In genomic region chr6:3118353-3119039, GRCh38 we compare ENCODE assay signal across 1 cellular context.
TF ChIP-seq lines count a peak whose summit lies in the region.

Gene BPHL (plus strand): TSS chr6:3118711. CDS start chr6:3118741, 30 bp downstream.

TF ChIP-seq in K562, 482 proteins besides CTCF, POLR2A, EP300 and RAD21 (continued from another document and continues in another):
- TF ChIP-seq, protein P1, sequence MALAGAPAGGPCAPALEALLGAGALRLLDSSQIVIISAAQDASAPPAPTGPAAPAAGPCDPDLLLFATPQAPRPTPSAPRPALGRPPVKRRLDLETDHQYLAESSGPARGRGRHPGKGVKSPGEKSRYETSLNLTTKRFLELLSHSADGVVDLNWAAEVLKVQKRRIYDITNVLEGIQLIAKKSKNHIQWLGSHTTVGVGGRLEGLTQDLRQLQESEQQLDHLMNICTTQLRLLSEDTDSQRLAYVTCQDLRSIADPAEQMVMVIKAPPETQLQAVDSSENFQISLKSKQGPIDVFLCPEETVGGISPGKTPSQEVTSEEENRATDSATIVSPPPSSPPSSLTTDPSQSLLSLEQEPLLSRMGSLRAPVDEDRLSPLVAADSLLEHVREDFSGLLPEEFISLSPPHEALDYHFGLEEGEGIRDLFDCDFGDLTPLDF (CRISPR knock-in tag; IDR thresholded peaks at IDR 0.05), result peak; percentile 83; the same call in 1 of the 2 replicates
- TF ChIP-seq ILK (tag; IDR thresholded peaks at IDR 0.05; ENCODE audit: borderline replicate concordance, low read depth) (no peak), CBFB (CRISPR knock-in tag; IDR thresholded peaks at IDR 0.05) (no peak), ARID3B (CRISPR knock-in tag; IDR thresholded peaks at IDR 0.05; ENCODE audit: borderline replicate concordance) (no peak), ZNF584 (CRISPR knock-in tag; IDR thresholded peaks at IDR 0.05; ENCODE audit: low read depth) (no peak), CBX5 (IDR thresholded peaks at IDR 0.05; ENCODE audit: borderline replicate concordance, low read depth) (no peak), IFI16 (CRISPR knock-in tag; IDR thresholded peaks at IDR 0.05) (no peak), SNIP1 (IDR thresholded peaks at IDR 0.05; ENCODE audit: low read depth) (no peak), POLR2AphosphoS2 (IDR thresholded peaks at IDR 0.05; ENCODE audit: low read length) (peak; percentile 63; the same call in 1 of the 2 replicates), CEBPB (tag; IDR thresholded peaks at IDR 0.05) (no peak), MBD2 (IDR thresholded peaks at IDR 0.05; ENCODE audit: borderline replicate concordance, low read depth) (0 out of 2 replicates have a peak, but pooled peaks have one; percentile 48), PHF20 (IDR thresholded peaks at IDR 0.05; ENCODE audit: partially characterized antibody) (peak; percentile 9), ZNF134 (CRISPR knock-in tag; conservative IDR thresholded peaks at IDR 0.05) (no peak), NFE2L1 (tag; IDR thresholded peaks at IDR 0.05; ENCODE audit: borderline replicate concordance, low read depth) (no peak), USF1 (CRISPR knock-in tag; IDR thresholded peaks at IDR 0.05) (peak; percentile 57; the same call in 1 of the 2 replicates), TAF9B (IDR thresholded peaks at IDR 0.05; ENCODE audit: partially characterized antibody) (no peak), ZNF146 (CRISPR knock-in tag; IDR thresholded peaks at IDR 0.05; ENCODE audit: unreplicated experiment) (no peak), NCOA2 (IDR thresholded peaks at IDR 0.05; ENCODE audit: partially characterized antibody in 2 of 2) (no peak), BRD9 (IDR thresholded peaks at IDR 0.05; ENCODE audit: low read depth, partially characterized antibody) (no peak), POU5F1 (IDR thresholded peaks at IDR 0.05; ENCODE audit: borderline replicate concordance, low read depth, low read length, partially characterized antibody) (no peak), DLX4 (CRISPR knock-in tag; IDR thresholded peaks at IDR 0.05) (no peak), MGA (IDR thresholded peaks at IDR 0.05) (no peak), RBM22 (IDR thresholded peaks at IDR 0.05; ENCODE audit: low read depth, low read length, poor library complexity, severe bottlenecking) (no peak), SIN3B (IDR thresholded peaks at IDR 0.05; ENCODE audit: low read depth) (peak; percentile 66; the same call in 1 of the 2 replicates), PCBP1 (IDR thresholded peaks at IDR 0.05; ENCODE audit: low read depth, low read length, poor library complexity, severe bottlenecking) (peak; percentile 41)
- TF ChIP-seq, protein P2, sequence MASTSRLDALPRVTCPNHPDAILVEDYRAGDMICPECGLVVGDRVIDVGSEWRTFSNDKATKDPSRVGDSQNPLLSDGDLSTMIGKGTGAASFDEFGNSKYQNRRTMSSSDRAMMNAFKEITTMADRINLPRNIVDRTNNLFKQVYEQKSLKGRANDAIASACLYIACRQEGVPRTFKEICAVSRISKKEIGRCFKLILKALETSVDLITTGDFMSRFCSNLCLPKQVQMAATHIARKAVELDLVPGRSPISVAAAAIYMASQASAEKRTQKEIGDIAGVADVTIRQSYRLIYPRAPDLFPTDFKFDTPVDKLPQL (IDR thresholded peaks at IDR 0.05; ENCODE audit: extremely low read depth, insufficient read length), result no peak
- TF ChIP-seq, protein P3, sequence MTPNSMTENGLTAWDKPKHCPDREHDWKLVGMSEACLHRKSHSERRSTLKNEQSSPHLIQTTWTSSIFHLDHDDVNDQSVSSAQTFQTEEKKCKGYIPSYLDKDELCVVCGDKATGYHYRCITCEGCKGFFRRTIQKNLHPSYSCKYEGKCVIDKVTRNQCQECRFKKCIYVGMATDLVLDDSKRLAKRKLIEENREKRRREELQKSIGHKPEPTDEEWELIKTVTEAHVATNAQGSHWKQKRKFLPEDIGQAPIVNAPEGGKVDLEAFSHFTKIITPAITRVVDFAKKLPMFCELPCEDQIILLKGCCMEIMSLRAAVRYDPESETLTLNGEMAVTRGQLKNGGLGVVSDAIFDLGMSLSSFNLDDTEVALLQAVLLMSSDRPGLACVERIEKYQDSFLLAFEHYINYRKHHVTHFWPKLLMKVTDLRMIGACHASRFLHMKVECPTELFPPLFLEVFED (CRISPR knock-in tag; conservative IDR thresholded peaks at IDR 0.05), result no peak
- TF ChIP-seq, protein P4, sequence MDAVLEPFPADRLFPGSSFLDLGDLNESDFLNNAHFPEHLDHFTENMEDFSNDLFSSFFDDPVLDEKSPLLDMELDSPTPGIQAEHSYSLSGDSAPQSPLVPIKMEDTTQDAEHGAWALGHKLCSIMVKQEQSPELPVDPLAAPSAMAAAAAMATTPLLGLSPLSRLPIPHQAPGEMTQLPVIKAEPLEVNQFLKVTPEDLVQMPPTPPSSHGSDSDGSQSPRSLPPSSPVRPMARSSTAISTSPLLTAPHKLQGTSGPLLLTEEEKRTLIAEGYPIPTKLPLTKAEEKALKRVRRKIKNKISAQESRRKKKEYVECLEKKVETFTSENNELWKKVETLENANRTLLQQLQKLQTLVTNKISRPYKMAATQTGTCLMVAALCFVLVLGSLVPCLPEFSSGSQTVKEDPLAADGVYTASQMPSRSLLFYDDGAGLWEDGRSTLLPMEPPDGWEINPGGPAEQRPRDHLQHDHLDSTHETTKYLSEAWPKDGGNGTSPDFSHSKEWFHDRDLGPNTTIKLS (IDR thresholded peaks at IDR 0.05; ENCODE audit: borderline replicate concordance, low read depth), result peak; percentile 49; the same call in 1 of the 2 replicates
- TF ChIP-seq, protein P5, sequence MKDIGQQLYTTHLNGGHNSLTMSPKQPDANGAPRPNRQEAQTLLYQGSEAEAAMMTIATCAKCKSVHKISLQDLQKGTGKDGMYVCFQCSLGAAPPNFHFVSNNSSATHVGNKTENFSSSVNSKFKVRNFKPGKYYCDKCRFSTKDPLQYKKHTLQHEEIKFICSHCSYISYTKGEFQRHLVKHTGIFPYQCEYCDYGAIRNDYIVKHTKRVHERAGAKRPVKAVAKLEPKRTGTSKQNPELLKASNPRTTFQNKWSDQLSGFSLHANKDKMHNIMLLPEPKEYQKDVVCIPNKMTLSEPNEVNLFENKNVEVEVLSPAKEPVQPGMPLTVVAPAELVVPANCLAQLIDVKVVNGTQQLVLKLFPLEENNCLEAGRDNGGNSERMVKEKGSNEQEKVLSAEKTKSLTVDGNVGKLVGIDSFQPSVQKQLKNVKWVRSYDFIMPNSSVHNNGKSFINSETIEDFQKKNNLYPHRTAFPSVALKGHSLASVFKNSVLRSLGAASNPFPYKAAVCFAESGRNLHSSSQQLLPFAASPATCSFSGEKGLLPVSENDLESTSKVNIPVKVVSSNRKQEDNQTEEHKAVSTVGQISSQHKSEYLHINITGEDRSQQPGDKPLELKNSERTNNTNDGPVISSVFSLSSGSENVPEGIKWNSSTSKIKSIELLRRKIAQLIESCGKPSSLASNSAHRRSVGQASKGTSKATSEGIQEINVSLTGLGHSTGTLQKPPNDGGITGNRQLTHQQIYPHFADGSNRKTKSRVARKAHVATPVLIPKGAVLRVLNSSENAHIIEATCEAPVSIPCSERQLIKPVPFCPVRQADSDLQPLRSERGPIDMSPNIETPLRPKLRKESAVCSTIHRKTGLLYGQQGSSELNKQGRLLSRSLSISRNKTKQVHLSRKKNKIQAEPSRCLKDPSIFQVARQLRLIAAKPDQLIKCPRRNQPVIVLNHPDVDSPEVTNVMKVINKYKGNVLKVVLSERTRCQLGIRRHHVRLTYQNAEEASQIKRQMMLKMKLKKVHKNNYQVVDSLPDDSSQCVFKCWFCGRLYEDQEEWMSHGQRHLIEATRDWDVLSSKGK (CRISPR knock-in tag; IDR thresholded peaks at IDR 0.05), result no peak
